ENCODE assay signal across 10 cellular contexts in the genomic region with DNA sequence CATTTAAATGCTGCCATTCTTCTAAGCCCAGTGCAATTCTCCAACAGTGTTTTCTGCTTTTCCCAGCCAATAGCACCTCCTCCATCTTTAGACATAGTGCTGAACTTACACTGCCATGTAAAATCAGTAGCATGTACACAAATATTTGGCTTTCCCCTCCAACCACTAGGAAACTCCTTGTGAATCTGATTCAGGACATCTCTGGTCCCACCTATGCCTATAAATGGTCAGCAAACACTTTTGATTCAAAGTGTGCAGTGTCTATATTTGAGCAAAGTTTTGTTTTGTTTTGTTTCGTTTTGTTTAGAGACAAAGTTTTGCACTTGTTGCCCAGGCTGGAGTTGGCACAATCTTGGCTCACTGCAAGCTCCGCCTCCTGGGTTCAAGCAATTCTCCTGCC. TPM values are rescaled to one million over a fixed set of nuclear protein-coding genes. Genes with fewer than 3 reads are reported as not detected.
"Had no signal": no experiment of that assay in that cellular context is flagged by ENCODE, and none has a peak within 500 bp of the region (broad histone marks: within the 10 kb centered on the region; RNA-seq: fewer than 3 reads in every experiment).

No MANE protein-coding gene starts in this region.

- H3K9ac ChIP-seq: KMS-11 had no signal

- H3K4me2 ChIP-seq: KMS-11 had no signal

- ATAC-seq: K562 had no signal

- DNase-seq: IMR-90, KBM-7, KG1 had no signal

- H3K27ac ChIP-seq: HL-60, KMS-11 had no signal

- FAIRE-seq: HTR-8/SVneo, K562 had no signal

- H3K4me3 ChIP-seq: K562 had no signal

RNA-seq across cellular contexts. Expression of gene YPEL4, which starts 24.8 kb away (rescaled TPM):
- total RNA-seq: HT-29 had no signal
- polyA plus RNA-seq: IgD-negative memory B cell had no signal

RNA-seq across cellular contexts. Expression of gene SERPING1, which starts 27.4 kb away (rescaled TPM):
- total RNA-seq: HT-29, HT1080 had no signal
